1 cellular context compared by ENCODE assay signal in the genomic region with DNA sequence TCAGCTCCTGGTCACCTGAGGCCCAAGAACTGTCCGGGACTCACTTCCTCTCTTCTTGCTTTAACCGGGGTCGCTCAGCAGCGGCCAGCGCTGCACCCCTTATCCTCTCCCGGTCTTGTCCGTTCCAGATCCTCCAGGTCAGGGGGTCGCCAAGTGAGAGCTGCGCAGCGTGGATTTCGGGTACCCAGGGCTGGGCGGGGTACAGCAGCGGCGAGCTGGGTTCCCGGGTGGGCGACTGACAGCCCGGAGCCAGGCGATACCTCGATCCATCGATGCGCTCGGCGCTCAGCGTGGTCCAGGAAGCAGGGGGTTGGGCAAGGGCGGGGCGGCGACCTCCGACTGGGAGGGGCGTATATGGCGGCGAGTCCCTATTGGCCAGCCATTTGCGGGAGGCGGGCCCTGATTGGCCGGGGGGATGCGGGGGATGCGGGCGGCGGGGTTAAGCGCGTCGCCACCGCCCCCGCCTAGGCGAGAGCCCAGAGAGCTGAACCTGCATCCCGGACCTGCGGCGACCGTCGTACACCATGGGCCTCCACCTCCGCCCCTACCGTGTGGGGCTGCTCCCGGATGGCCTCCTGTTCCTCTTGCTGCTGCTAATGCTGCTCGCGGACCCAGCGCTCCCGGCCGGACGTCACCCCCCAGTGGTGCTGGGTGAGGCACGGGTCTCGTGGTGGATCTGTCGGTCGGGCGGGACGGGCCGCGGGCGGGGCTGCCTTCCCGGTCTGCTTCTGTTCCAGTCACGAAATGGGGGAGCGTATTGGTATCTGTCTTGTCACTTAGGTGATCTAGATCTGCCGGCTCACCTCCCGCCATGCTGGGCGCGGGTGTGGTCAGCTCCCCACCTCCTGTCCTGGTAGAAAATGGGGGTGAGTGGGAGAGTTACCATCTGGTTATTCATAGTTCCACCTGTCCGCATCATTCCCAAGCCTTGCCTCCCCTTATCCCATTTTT.
TF ChIP-seq lines count a peak whose summit lies in the region.

A gene with protein sequence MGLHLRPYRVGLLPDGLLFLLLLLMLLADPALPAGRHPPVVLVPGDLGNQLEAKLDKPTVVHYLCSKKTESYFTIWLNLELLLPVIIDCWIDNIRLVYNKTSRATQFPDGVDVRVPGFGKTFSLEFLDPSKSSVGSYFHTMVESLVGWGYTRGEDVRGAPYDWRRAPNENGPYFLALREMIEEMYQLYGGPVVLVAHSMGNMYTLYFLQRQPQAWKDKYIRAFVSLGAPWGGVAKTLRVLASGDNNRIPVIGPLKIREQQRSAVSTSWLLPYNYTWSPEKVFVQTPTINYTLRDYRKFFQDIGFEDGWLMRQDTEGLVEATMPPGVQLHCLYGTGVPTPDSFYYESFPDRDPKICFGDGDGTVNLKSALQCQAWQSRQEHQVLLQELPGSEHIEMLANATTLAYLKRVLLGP (plus strand): TSS at position 471 of the 951 bp plus-strand sequence. CDS start 54 bp downstream, at position 525.

TF ChIP-seq in HepG2, 621 proteins besides CTCF, POLR2A, EP300 and RAD21 (continued from another document):
- TF ChIP-seq, protein P1, sequence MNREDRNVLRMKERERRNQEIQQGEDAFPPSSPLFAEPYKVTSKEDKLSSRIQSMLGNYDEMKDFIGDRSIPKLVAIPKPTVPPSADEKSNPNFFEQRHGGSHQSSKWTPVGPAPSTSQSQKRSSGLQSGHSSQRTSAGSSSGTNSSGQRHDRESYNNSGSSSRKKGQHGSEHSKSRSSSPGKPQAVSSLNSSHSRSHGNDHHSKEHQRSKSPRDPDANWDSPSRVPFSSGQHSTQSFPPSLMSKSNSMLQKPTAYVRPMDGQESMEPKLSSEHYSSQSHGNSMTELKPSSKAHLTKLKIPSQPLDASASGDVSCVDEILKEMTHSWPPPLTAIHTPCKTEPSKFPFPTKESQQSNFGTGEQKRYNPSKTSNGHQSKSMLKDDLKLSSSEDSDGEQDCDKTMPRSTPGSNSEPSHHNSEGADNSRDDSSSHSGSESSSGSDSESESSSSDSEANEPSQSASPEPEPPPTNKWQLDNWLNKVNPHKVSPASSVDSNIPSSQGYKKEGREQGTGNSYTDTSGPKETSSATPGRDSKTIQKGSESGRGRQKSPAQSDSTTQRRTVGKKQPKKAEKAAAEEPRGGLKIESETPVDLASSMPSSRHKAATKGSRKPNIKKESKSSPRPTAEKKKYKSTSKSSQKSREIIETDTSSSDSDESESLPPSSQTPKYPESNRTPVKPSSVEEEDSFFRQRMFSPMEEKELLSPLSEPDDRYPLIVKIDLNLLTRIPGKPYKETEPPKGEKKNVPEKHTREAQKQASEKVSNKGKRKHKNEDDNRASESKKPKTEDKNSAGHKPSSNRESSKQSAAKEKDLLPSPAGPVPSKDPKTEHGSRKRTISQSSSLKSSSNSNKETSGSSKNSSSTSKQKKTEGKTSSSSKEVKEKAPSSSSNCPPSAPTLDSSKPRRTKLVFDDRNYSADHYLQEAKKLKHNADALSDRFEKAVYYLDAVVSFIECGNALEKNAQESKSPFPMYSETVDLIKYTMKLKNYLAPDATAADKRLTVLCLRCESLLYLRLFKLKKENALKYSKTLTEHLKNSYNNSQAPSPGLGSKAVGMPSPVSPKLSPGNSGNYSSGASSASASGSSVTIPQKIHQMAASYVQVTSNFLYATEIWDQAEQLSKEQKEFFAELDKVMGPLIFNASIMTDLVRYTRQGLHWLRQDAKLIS (CRISPR knock-in tag; IDR thresholded peaks at IDR 0.05) = no peak
- TF ChIP-seq, protein P2, sequence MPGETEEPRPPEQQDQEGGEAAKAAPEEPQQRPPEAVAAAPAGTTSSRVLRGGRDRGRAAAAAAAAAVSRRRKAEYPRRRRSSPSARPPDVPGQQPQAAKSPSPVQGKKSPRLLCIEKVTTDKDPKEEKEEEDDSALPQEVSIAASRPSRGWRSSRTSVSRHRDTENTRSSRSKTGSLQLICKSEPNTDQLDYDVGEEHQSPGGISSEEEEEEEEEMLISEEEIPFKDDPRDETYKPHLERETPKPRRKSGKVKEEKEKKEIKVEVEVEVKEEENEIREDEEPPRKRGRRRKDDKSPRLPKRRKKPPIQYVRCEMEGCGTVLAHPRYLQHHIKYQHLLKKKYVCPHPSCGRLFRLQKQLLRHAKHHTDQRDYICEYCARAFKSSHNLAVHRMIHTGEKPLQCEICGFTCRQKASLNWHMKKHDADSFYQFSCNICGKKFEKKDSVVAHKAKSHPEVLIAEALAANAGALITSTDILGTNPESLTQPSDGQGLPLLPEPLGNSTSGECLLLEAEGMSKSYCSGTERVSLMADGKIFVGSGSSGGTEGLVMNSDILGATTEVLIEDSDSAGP (CRISPR knock-in tag; IDR thresholded peaks at IDR 0.05; ENCODE audit: borderline replicate concordance) = peak; percentile 40; the same call in 1 of the 2 replicates
- TF ChIP-seq, protein P3, sequence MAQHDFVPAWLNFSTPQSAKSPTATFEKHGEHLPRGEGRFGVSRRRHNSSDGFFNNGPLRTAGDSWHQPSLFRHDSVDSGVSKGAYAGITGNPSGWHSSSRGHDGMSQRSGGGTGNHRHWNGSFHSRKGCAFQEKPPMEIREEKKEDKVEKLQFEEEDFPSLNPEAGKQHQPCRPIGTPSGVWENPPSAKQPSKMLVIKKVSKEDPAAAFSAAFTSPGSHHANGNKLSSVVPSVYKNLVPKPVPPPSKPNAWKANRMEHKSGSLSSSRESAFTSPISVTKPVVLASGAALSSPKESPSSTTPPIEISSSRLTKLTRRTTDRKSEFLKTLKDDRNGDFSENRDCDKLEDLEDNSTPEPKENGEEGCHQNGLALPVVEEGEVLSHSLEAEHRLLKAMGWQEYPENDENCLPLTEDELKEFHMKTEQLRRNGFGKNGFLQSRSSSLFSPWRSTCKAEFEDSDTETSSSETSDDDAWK (CRISPR knock-in tag; IDR thresholded peaks at IDR 0.05) = no peak
- TF ChIP-seq, protein P4, sequence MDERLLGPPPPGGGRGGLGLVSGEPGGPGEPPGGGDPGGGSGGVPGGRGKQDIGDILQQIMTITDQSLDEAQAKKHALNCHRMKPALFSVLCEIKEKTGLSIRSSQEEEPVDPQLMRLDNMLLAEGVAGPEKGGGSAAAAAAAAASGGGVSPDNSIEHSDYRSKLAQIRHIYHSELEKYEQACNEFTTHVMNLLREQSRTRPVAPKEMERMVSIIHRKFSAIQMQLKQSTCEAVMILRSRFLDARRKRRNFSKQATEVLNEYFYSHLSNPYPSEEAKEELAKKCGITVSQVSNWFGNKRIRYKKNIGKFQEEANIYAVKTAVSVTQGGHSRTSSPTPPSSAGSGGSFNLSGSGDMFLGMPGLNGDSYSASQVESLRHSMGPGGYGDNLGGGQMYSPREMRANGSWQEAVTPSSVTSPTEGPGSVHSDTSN (CRISPR knock-in tag; IDR thresholded peaks at IDR 0.05) = 0 out of 2 replicates have a peak, but pooled peaks have one; percentile 16
- TF ChIP-seq CBFB (CRISPR knock-in tag; IDR thresholded peaks at IDR 0.05) = peak; percentile 81
- TF ChIP-seq, protein P5, sequence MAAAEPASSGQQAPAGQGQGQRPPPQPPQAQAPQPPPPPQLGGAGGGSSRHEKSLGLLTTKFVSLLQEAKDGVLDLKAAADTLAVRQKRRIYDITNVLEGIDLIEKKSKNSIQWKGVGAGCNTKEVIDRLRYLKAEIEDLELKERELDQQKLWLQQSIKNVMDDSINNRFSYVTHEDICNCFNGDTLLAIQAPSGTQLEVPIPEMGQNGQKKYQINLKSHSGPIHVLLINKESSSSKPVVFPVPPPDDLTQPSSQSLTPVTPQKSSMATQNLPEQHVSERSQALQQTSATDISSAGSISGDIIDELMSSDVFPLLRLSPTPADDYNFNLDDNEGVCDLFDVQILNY (CRISPR knock-in tag; conservative IDR thresholded peaks at IDR 0.05) = peak; percentile 68
- TF ChIP-seq ZNF773 (CRISPR knock-in tag; IDR thresholded peaks at IDR 0.05; ENCODE audit: borderline replicate concordance) = peak; percentile 82; the same call in 1 of the 2 replicates
- TF ChIP-seq ZFYVE20 (CRISPR knock-in tag; IDR thresholded peaks at IDR 0.05; ENCODE audit: borderline replicate concordance, low read depth) = no peak
- TF ChIP-seq, protein P6, sequence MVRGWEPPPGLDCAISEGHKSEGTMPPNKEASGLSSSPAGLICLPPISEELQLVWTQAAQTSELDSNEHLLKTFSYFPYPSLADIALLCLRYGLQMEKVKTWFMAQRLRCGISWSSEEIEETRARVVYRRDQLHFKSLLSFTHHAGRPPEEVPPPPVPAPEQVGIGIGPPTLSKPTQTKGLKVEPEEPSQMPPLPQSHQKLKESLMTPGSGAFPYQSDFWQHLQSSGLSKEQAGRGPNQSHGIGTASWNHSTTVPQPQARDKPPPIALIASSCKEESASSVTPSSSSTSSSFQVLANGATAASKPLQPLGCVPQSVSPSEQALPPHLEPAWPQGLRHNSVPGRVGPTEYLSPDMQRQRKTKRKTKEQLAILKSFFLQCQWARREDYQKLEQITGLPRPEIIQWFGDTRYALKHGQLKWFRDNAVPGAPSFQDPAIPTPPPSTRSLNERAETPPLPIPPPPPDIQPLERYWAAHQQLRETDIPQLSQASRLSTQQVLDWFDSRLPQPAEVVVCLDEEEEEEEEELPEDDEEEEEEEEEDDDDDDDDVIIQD (CRISPR knock-in tag; IDR thresholded peaks at IDR 0.05; ENCODE audit: low read depth) = peak; percentile 77; the same call in 1 of the 2 replicates
- TF ChIP-seq ELF3 (CRISPR knock-in tag; IDR thresholded peaks at IDR 0.05) = peak; percentile 88
- TF ChIP-seq ZNF75D (CRISPR knock-in tag; IDR thresholded peaks at IDR 0.05; ENCODE audit: borderline replicate concordance) = no peak
- TF ChIP-seq ZSCAN29 (CRISPR knock-in tag; conservative IDR thresholded peaks at IDR 0.05) = no peak
- TF ChIP-seq, protein P7, sequence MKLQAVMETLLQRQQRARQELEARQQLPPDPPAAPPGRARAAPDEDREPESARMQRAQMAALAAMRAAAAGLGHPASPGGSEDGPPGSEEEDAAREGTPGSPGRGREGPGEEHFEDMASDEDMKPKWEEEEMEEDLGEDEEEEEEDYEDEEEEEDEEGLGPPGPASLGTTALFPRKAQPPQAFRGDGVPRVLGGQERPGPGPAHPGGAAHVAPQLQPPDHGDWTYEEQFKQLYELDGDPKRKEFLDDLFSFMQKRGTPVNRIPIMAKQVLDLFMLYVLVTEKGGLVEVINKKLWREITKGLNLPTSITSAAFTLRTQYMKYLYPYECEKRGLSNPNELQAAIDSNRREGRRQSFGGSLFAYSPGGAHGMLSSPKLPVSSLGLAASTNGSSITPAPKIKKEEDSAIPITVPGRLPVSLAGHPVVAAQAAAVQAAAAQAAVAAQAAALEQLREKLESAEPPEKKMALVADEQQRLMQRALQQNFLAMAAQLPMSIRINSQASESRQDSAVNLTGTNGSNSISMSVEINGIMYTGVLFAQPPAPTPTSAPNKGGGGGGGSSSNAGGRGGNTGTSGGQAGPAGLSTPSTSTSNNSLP (IDR thresholded peaks at IDR 0.05; ENCODE audit: low read depth, low read length) = peak; percentile 60; the same call in 1 of the 2 replicates
- TF ChIP-seq HDAC2 (CRISPR knock-in tag; IDR thresholded peaks at IDR 0.05) = peak; percentile 65; the same call in 1 of the 2 replicates
- no peak for TF ChIP-seq ZNF484 (CRISPR knock-in tag; IDR thresholded peaks at IDR 0.05; ENCODE audit: borderline replicate concordance, low read depth)
- TF ChIP-seq FOSL1 (CRISPR knock-in tag; IDR thresholded peaks at IDR 0.05; ENCODE audit: borderline replicate concordance) = no peak
- TF ChIP-seq TAF15 (IDR thresholded peaks at IDR 0.05; ENCODE audit: low read depth, low read length, poor library complexity, severe bottlenecking) = no peak
- TF ChIP-seq, protein P8, sequence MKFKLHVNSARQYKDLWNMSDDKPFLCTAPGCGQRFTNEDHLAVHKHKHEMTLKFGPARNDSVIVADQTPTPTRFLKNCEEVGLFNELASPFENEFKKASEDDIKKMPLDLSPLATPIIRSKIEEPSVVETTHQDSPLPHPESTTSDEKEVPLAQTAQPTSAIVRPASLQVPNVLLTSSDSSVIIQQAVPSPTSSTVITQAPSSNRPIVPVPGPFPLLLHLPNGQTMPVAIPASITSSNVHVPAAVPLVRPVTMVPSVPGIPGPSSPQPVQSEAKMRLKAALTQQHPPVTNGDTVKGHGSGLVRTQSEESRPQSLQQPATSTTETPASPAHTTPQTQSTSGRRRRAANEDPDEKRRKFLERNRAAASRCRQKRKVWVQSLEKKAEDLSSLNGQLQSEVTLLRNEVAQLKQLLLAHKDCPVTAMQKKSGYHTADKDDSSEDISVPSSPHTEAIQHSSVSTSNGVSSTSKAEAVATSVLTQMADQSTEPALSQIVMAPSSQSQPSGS (CRISPR knock-in tag; IDR thresholded peaks at IDR 0.05) = 0 out of 2 replicates have a peak, but pooled peaks have one; percentile 35
